Comparison of ENCODE assay signal across 8 cellular contexts in the genomic region with DNA sequence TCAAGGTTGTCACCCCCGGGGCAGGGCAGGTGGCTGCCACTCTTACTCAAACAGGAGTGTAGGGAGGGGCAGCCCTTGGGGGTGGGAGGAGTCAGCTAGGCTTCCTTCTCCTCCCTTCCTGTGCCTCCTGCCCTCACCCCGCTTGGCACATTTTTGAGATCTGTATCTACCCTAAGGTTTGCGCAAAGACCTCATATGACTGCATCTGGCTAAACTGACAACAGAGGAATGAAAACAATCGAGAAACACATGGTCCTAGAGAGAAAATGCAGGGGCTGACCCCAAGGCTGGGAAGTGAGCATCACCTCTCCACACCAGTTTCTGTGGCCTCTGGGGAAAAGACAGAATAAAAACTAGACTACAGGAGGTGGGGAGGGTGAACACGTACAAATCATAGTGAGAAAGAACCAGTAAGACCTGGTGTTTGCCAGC. TPM values are rescaled to one million over a fixed set of nuclear protein-coding genes. Genes with fewer than 3 reads are reported as not detected.
DNase-seq lines count a peak whose midpoint lies in the region; ATAC-seq, FAIRE-seq and TF ChIP-seq lines count a peak whose summit lies in the region.

No MANE protein-coding gene starts in this region.

- no peak for TF ChIP-seq CTCF in gastroesophageal sphincter (IDR thresholded peaks at IDR 0.05)

- FAIRE-seq in frontal cortex (lab: Jason Lieb, UNC): no peak

- H3K27ac ChIP-seq in KOPT-K1 (ENCODE audit: low read depth, low read length, poor library complexity, severe bottlenecking) (peak overlapping the region; percentile 9), gastroesophageal sphincter (peak overlapping the region; percentile 5 to 76 (median 60))

- no peak for ATAC-seq in gastroesophageal sphincter

- H3K36me3 ChIP-seq in KOPT-K1 (ENCODE audit: insufficient read depth, low read length) (no peaks in the 10 kb centered on the region), gastroesophageal sphincter (peaks cover 0 to 59% of the 10 kb centered on the region in 2 donors)

- TF ChIP-seq POLR2A in gastroesophageal sphincter (IDR thresholded peaks at IDR 0.05): no peak

- DNase-seq in DMS53 treated with DMSO at 0.1 percent for 48 hours (lab: John Stamatoyannopoulos, UW; ENCODE audit: unreplicated experiment) (peak; percentile 7), amygdala (lab: John Stamatoyannopoulos, UW) (no peak), frontal cortex (ENCODE audit: low spot score in 2 of 2) (no peak), hepatic stellate cell (ENCODE audit: low spot score) (no peak), inferior parietal cortex (ENCODE audit: extremely low spot score) (no peak)
- DNase-seq in activated CD4-positive, alpha-beta T cell treated with anti-CD3 and anti-CD28 coated beads for 48 hours: peak; percentile 85

- H3K9me3 ChIP-seq in KOPT-K1 (ENCODE audit: insufficient read depth, low read length, poor library complexity, severe bottlenecking) (no peaks in the 10 kb centered on the region), gastroesophageal sphincter (no peaks in the 10 kb centered on the region)

- no peak for TF ChIP-seq EP300 in gastroesophageal sphincter (IDR thresholded peaks at IDR 0.05)

- H3K4me3 ChIP-seq in gastroesophageal sphincter: no peak overlapping the region

- H3K4me1 ChIP-seq in gastroesophageal sphincter: peaks cover 0 to 48% (median 12%) of the 10 kb centered on the region in 3 donors

- WGBS in gastroesophageal sphincter (ENCODE audit: low coverage in 1 of 2), 2 donors: 29 to 43% methylated on average over 2 to 5 of the region's 5 CpGs

- H3K27me3 ChIP-seq in gastroesophageal sphincter: no peaks in the 10 kb centered on the region

RNA-seq across cellular contexts. Expression of a gene that starts 28.1 kb away (rescaled TPM):
- 100 to 1,000 TPM in 1 of 4 donors, 10 to 100 TPM in 3; 24.1 to 120 (median 43.3) TPM for total RNA-seq in gastroesophageal sphincter
- 6.9 TPM for total RNA-seq in frontal cortex

Comparison
In these comparisons a context has a peak if more than half of its experiments do, and no peak if none do; other contexts are left out.
1. DNase-seq: peak in DMS53 treated with DMSO at 0.1 percent for 48 hours (single experiment) and activated CD4-positive, alpha-beta T cell treated with anti-CD3 and anti-CD28 coated beads for 48 hours (single experiment); none in amygdala (0 of 56), frontal cortex (0 of 2), hepatic stellate cell (single experiment) and inferior parietal cortex (single experiment).